ENCODE assay signal across 30 cellular contexts in the genomic region with DNA sequence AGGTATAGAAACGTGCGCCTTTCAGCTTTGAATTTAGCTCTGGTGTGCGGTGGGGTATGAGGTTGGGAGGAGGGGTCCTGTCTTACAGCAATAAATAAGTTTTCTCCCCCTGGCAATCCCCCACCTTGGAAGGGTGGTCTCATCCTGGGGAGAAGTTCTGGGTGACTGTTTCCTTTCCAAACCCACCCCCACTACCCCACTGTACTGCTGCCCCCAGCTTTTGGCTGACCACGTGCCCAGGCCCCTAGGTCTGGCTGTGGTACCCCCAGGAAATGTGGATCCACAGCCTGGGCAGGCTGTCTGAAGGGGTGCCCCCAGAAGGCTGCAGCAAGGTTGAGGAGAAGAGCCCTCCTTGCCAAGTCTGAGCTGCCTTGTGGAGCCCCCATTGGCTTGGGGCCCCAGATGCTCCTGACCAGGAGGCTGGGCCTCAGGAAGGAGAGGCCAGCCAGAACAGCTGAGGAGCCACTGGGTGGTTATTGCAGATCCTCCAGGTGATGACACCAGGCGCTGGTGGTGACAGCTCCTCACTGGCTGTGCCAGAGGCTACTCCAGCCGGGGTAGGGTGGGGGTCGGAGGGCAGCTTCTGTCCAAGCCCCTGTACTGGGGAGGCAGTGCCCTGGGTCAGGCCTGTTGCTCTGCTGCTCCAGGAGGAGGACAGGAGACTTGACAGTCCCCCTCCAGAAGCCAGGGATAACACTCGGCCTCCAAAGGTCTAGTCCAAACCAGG. TPM values are rescaled to one million over a fixed set of nuclear protein-coding genes. Genes with fewer than 3 reads are reported as not detected.
"Had no signal": no experiment of that assay in that cellular context is flagged by ENCODE, and none has a peak within 500 bp of the region (broad histone marks: within the 10 kb centered on the region; RNA-seq: fewer than 3 reads in every experiment).

No MANE protein-coding gene starts in this region.

- H3K9me3 ChIP-seq: adrenal gland, body of pancreas, colonic mucosa, esophagus muscularis mucosa, gastroesophageal sphincter, heart right ventricle had no signal

- H3K4me1 Mint-ChIP-seq: activated CD4-positive, alpha-beta T cell treated with anti-CD3 and anti-CD28 coated beads for 36 hours; activated CD4-positive, alpha-beta T cell treated with anti-CD3 and anti-CD28 coated beads, Interleukin-2, amount 10 ng/mL, durations not matched to agents 24 days and 14 days; activated naive CD8-positive, alpha-beta T cell treated with anti-CD3 and anti-CD28 coated beads for 36 hours; activated naive CD8-positive, alpha-beta T cell treated with anti-CD3 and anti-CD28 coated beads, Interleukin-2, amount 50 U/mL, for 24 hours had no signal

- DNase-seq: activated CD4-positive, alpha-beta T cell treated with anti-CD3 and anti-CD28 coated beads, Interleukin-2, amount 10 ng/mL, durations not matched to agents 24 days and 14 days; activated CD4-positive, alpha-beta T cell treated with anti-CD3 and anti-CD28 coated beads, Interleukin-2, amount 50 U/mL, for 4 hours; activated CD4-positive, CD25-positive, alpha-beta regulatory T cell treated with anti-CD3 and anti-CD28 coated beads, Interleukin-2, amount 50 U/mL, for 72 hours; activated CD8-positive, alpha-beta memory T cell treated with anti-CD3 and anti-CD28 coated beads for 24 hours; activated effector memory CD4-positive, alpha-beta T cell treated with anti-CD3 and anti-CD28 coated beads, Interleukin-2, amount 50 U/mL, for 16 hours; activated naive CD8-positive, alpha-beta T cell treated with anti-CD3 and anti-CD28 coated beads for 36 hours; activated naive CD8-positive, alpha-beta T cell treated with anti-CD3 and anti-CD28 coated beads, Interleukin-2, amount 50 U/mL, for 24 hours; activated T-cell treated with anti-CD3 and anti-CD28 coated beads, Interleukin-2, amount 50 U/mL, for 4 hours; amygdala; cerebellar nuclear complex; effector memory CD4-positive, alpha-beta T cell; foreskin keratinocyte; heart right ventricle; T-helper 1 cell; T-helper 17 cell; T1000 had no signal

- H3K4me3 ChIP-seq: adrenal gland, body of pancreas, colonic mucosa, esophagus muscularis mucosa, gastroesophageal sphincter, heart right ventricle had no signal

- ATAC-seq: activated CD4-positive, alpha-beta T cell treated with anti-CD3 and anti-CD28 coated beads for 36 hours; activated CD8-positive, alpha-beta T cell treated with anti-CD3 and anti-CD28 coated beads for 36 hours; activated naive CD8-positive, alpha-beta T cell treated with anti-CD3 and anti-CD28 coated beads, Interleukin-2, amount 50 U/mL, for 24 hours; activated T-cell treated with anti-CD3 and anti-CD28 coated beads, Interleukin-2, amount 50 U/mL, for 4 hours; body of pancreas; foreskin keratinocyte; gastroesophageal sphincter; heart right ventricle; T-helper 17 cell had no signal

- H3K4me3 Mint-ChIP-seq: activated CD4-positive, alpha-beta T cell treated with anti-CD3 and anti-CD28 coated beads for 36 hours; activated CD4-positive, alpha-beta T cell treated with anti-CD3 and anti-CD28 coated beads, Interleukin-2, amount 10 ng/mL, durations not matched to agents 24 days and 14 days; activated CD8-positive, alpha-beta T cell treated with anti-CD3 and anti-CD28 coated beads for 36 hours; activated naive CD4-positive, alpha-beta T cell treated with anti-CD3 and anti-CD28 coated beads for 36 hours; activated naive CD4-positive, alpha-beta T cell treated with anti-CD3 and anti-CD28 coated beads, Interleukin-2, amount 50 U/mL, for 24 hours; activated naive CD8-positive, alpha-beta T cell treated with anti-CD3 and anti-CD28 coated beads for 36 hours; activated naive CD8-positive, alpha-beta T cell treated with anti-CD3 and anti-CD28 coated beads, Interleukin-2, amount 50 U/mL, for 24 hours; activated T-cell treated with anti-CD3 and anti-CD28 coated beads, Interleukin-2, amount 50 U/mL, for 4 hours; T-helper 17 cell; T-helper 2 cell treated with Interferon-gamma antibody and Interleukin-4, amounts not matched to agents 5 μg/mL and 100 μg/mL, for 36 hours had no signal

- H3K27me3 Mint-ChIP-seq: activated CD4-positive, alpha-beta T cell treated with anti-CD3 and anti-CD28 coated beads for 36 hours; activated CD4-positive, alpha-beta T cell treated with anti-CD3 and anti-CD28 coated beads, Interleukin-2, amount 10 ng/mL, durations not matched to agents 24 days and 14 days; activated CD8-positive, alpha-beta T cell treated with anti-CD3 and anti-CD28 coated beads for 36 hours; activated naive CD4-positive, alpha-beta T cell treated with anti-CD3 and anti-CD28 coated beads, Interleukin-2, amount 50 U/mL, for 24 hours; activated naive CD8-positive, alpha-beta T cell treated with anti-CD3 and anti-CD28 coated beads for 36 hours; activated naive CD8-positive, alpha-beta T cell treated with anti-CD3 and anti-CD28 coated beads, Interleukin-2, amount 50 U/mL, for 24 hours; T-helper 17 cell had no signal

- H3K36me3 ChIP-seq: colonic mucosa had no signal

- H3K4me1 ChIP-seq: body of pancreas, colonic mucosa, gastroesophageal sphincter had no signal

- H3K27ac Mint-ChIP-seq: activated CD4-positive, alpha-beta T cell treated with anti-CD3 and anti-CD28 coated beads for 36 hours; activated CD4-positive, alpha-beta T cell treated with anti-CD3 and anti-CD28 coated beads, Interleukin-2, amount 10 ng/mL, durations not matched to agents 24 days and 14 days; activated CD8-positive, alpha-beta T cell treated with anti-CD3 and anti-CD28 coated beads for 36 hours; activated naive CD4-positive, alpha-beta T cell treated with anti-CD3 and anti-CD28 coated beads for 36 hours; activated naive CD4-positive, alpha-beta T cell treated with anti-CD3 and anti-CD28 coated beads, Interleukin-2, amount 50 U/mL, for 24 hours; activated naive CD8-positive, alpha-beta T cell treated with anti-CD3 and anti-CD28 coated beads for 36 hours; activated naive CD8-positive, alpha-beta T cell treated with anti-CD3 and anti-CD28 coated beads, Interleukin-2, amount 50 U/mL, for 24 hours; activated T-helper 2 cell treated with anti-CD3 and anti-CD28 coated beads, Interferon-gamma antibody, Interleukin-2, Interleukin-4, amounts not matched to agents 10 μg/mL and 5 μg/mL and 100 μg/mL, durations not matched to agents 14 hours and 24 hours and 36 hours; T-helper 2 cell treated with Interferon-gamma antibody and Interleukin-4, amounts not matched to agents 5 μg/mL and 100 μg/mL, for 36 hours had no signal

- H3K9me3 Mint-ChIP-seq: activated CD4-positive, alpha-beta T cell treated with anti-CD3 and anti-CD28 coated beads, Interleukin-2, amount 10 ng/mL, durations not matched to agents 24 days and 14 days; activated CD8-positive, alpha-beta T cell treated with anti-CD3 and anti-CD28 coated beads for 36 hours; activated naive CD4-positive, alpha-beta T cell treated with anti-CD3 and anti-CD28 coated beads for 36 hours; activated naive CD4-positive, alpha-beta T cell treated with anti-CD3 and anti-CD28 coated beads, Interleukin-2, amount 50 U/mL, for 24 hours; activated naive CD8-positive, alpha-beta T cell treated with anti-CD3 and anti-CD28 coated beads for 36 hours; activated naive CD8-positive, alpha-beta T cell treated with anti-CD3 and anti-CD28 coated beads, Interleukin-2, amount 50 U/mL, for 24 hours; activated T-cell treated with anti-CD3 and anti-CD28 coated beads, Interleukin-2, amount 50 U/mL, for 4 hours; activated T-helper 2 cell treated with anti-CD3 and anti-CD28 coated beads, Interferon-gamma antibody, Interleukin-2, Interleukin-4, amounts not matched to agents 10 μg/mL and 5 μg/mL and 100 μg/mL, durations not matched to agents 14 hours and 24 hours and 36 hours; T-helper 2 cell treated with Interferon-gamma antibody and Interleukin-4, amounts not matched to agents 5 μg/mL and 100 μg/mL, for 36 hours had no signal

- H3K27ac ChIP-seq: adrenal gland, body of pancreas, colonic mucosa, esophagus muscularis mucosa, foreskin keratinocyte, gastroesophageal sphincter, heart right ventricle had no signal

- H3K27me3 ChIP-seq: adrenal gland, body of pancreas, colonic mucosa, esophagus muscularis mucosa, foreskin keratinocyte, gastroesophageal sphincter had no signal

RNA-seq across cellular contexts. Expression of gene EGR4, which starts 35.0 kb away (rescaled TPM):
- total RNA-seq: aorta, body of pancreas, colonic mucosa, dermis microvascular lymphatic vessel endothelial cell, foreskin keratinocyte, gastroesophageal sphincter, glomerular endothelial cell had no signal
- polyA plus RNA-seq: aorta, foreskin keratinocyte, heart right ventricle had no signal
